10 cellular contexts compared by ENCODE assay signal in genomic region chr6:144296973-144297372, GRCh38. TPM values are rescaled to one million over a fixed set of nuclear protein-coding genes. Genes with fewer than 3 reads are reported as not detected.
DNase-seq lines count a peak whose midpoint lies in the region; ATAC-seq and TF ChIP-seq lines count a peak whose summit lies in the region.
"Had no signal": no experiment of that assay in that cellular context is flagged by ENCODE, and none has a peak within 500 bp of the region (broad histone marks: within the 10 kb centered on the region; RNA-seq: fewer than 3 reads in every experiment).

No MANE protein-coding gene starts in this region.

- no peak for ATAC-seq in WTC11
- ATAC-seq in right cardiac atrium = peak; percentile 72 to 80
- ATAC-seq in HG02970 (IDR thresholded peaks at IDR 0.05; ENCODE audit: low FRiP score, unreplicated experiment) = no peak
- ATAC-seq in HG03354 (IDR thresholded peaks at IDR 0.05; ENCODE audit: poor library complexity, severe bottlenecking, unreplicated experiment) = no peak
- no peak for ATAC-seq in activated CD8-positive, alpha-beta T cell treated with anti-CD3 and anti-CD28 coated beads for 36 hours

- TF ChIP-seq CTCF in 22Rv1 (IDR thresholded peaks at IDR 0.05) (no peak), WTC11 (IDR thresholded peaks at IDR 0.05) (no peak), progenitor cell of endocrine pancreas (IDR thresholded peaks at IDR 0.05; ENCODE audit: unreplicated experiment) (no peak)
- TF ChIP-seq CTCF in activated CD8-positive, alpha-beta T cell treated with anti-CD3 and anti-CD28 coated beads for 36 hours (IDR thresholded peaks at IDR 0.05) = no peak

- H3K27ac ChIP-seq in 22Rv1 (peak overlapping the region; percentile 56), right cardiac atrium (ENCODE audit: low read length) (no peak overlapping the region)

- H3K9me3 Mint-ChIP-seq in WTC11 (peaks cover 14% of the 10 kb centered on the region), progenitor cell of endocrine pancreas (ENCODE audit: low read depth) (peaks cover 7% of the 10 kb centered on the region)
- no peaks in the 10 kb centered on the region for H3K9me3 Mint-ChIP-seq in activated CD8-positive, alpha-beta T cell treated with anti-CD3 and anti-CD28 coated beads for 36 hours

- H3K4me1 Mint-ChIP-seq in WTC11 (peaks cover 20% of the 10 kb centered on the region), progenitor cell of endocrine pancreas (ENCODE audit: low read depth) (peaks cover 35% of the 10 kb centered on the region)
- H3K4me1 Mint-ChIP-seq in activated CD8-positive, alpha-beta T cell treated with anti-CD3 and anti-CD28 coated beads for 36 hours (ENCODE audit: low read depth) = peaks cover 13% of the 10 kb centered on the region

- H3K27me3 ChIP-seq in right cardiac atrium (ENCODE audit: control insufficient read depth, insufficient read depth) = no peaks in the 10 kb centered on the region

- H3K4me1 ChIP-seq in right cardiac atrium (ENCODE audit: control insufficient read depth, insufficient read depth, low read length) = peaks cover 6% of the 10 kb centered on the region

- no peaks in the 10 kb centered on the region for H3K9me3 ChIP-seq in right cardiac atrium (ENCODE audit: control insufficient read depth, low read length)

- no peak overlapping the region for H3K4me3 ChIP-seq in right cardiac atrium (ENCODE audit: low read length)
- H3K4me3 ChIP-seq: skin epidermis had no signal

- H3K36me3 Mint-ChIP-seq in WTC11 = peaks cover 24% of the 10 kb centered on the region
- peaks cover 31% of the 10 kb centered on the region for H3K36me3 Mint-ChIP-seq in progenitor cell of endocrine pancreas (ENCODE audit: insufficient read depth)
- peaks cover 1% of the 10 kb centered on the region for H3K36me3 Mint-ChIP-seq in activated CD8-positive, alpha-beta T cell treated with anti-CD3 and anti-CD28 coated beads for 36 hours (ENCODE audit: low read depth)

- WGBS in right cardiac atrium = 18% methylated on average over 2 of the region's 2 CpGs

- intact Hi-C loops in right cardiac atrium (cut with DNase I) = no loop called here
- intact Hi-C loops in activated CD8-positive, alpha-beta T cell treated with anti-CD3 and anti-CD28 coated beads for 36 hours (cut with micrococcal nuclease) = no loop called here

- no peak overlapping the region for H3K4me3 Mint-ChIP-seq in WTC11
- H3K4me3 Mint-ChIP-seq in progenitor cell of endocrine pancreas (ENCODE audit: low read depth) = no peak overlapping the region
- H3K4me3 Mint-ChIP-seq in activated CD8-positive, alpha-beta T cell treated with anti-CD3 and anti-CD28 coated beads for 36 hours = no peak overlapping the region

- DNase-seq in WTC11 (ENCODE audit: low spot score) (no peak), right cardiac atrium (peak in 1 of 3 donors; percentile 38), progenitor cell of endocrine pancreas (ENCODE audit: low spot score, unreplicated experiment) (no peak)
- no peak for DNase-seq in activated effector memory CD4-positive, alpha-beta T cell treated with Interleukin-2 at 50 U/mL for 16 hours
- no peak for DNase-seq in activated CD8-positive, alpha-beta T cell treated with anti-CD3 and anti-CD28 coated beads for 36 hours
- DNase-seq: ACHN had no signal

- H3K27me3 Mint-ChIP-seq in WTC11 (ENCODE audit: low read depth) (no peaks in the 10 kb centered on the region), progenitor cell of endocrine pancreas (no peaks in the 10 kb centered on the region)
- H3K27me3 Mint-ChIP-seq in activated CD8-positive, alpha-beta T cell treated with anti-CD3 and anti-CD28 coated beads for 36 hours = no peaks in the 10 kb centered on the region

- CTCF ChIA-PET in WTC11 (lab: Charles Lee) = no interaction called here
- CTCF ChIA-PET in activated CD8-positive, alpha-beta T cell treated with anti-CD3 and anti-CD28 coated beads for 36 hours (lab: Charles Lee) = no interaction called here

- H3K27ac Mint-ChIP-seq in WTC11 (peak overlapping the region; percentile 88), progenitor cell of endocrine pancreas (peak overlapping the region; percentile 93)
- H3K27ac Mint-ChIP-seq in activated CD8-positive, alpha-beta T cell treated with anti-CD3 and anti-CD28 coated beads for 36 hours = no peak overlapping the region

- POLR2A ChIA-PET in WTC11 (lab: Charles Lee) = interaction anchor here (1.5 kb wide), 1 partner anchor 10 kb away, joined by 3 read pairs; no protein-coding TSS in a partner anchor
- POLR2A ChIA-PET in activated CD8-positive, alpha-beta T cell treated with anti-CD3 and anti-CD28 coated beads for 36 hours (lab: Charles Lee) = no interaction called here

TF ChIP-seq in WTC11, 78 proteins besides CTCF, POLR2A, EP300 and RAD21:
- TF ChIP-seq ZMAT4 (CRISPR knock-in tag; IDR thresholded peaks at IDR 0.05) = no peak
- TF ChIP-seq, protein P1, sequence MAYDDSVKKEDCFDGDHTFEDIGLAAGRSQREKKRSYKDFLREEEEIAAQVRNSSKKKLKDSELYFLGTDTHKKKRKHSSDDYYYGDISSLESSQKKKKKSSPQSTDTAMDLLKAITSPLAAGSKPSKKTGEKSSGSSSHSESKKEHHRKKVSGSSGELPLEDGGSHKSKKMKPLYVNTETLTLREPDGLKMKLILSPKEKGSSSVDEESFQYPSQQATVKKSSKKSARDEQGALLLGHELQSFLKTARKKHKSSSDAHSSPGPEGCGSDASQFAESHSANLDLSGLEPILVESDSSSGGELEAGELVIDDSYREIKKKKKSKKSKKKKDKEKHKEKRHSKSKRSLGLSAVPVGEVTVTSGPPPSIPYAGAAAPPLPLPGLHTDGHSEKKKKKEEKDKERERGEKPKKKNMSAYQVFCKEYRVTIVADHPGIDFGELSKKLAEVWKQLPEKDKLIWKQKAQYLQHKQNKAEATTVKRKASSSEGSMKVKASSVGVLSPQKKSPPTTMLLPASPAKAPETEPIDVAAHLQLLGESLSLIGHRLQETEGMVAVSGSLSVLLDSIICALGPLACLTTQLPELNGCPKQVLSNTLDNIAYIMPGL (CRISPR knock-in tag; IDR thresholded peaks at IDR 0.05) = no peak
- no peak for TF ChIP-seq ZNF263 (CRISPR knock-in tag; IDR thresholded peaks at IDR 0.05; ENCODE audit: low read depth)
- TF ChIP-seq PRRX2 (CRISPR knock-in tag; IDR thresholded peaks at IDR 0.05) = no peak
- TF ChIP-seq NFYB (CRISPR knock-in tag; conservative IDR thresholded peaks at IDR 0.05; ENCODE audit: low read depth) = no peak
- no peak for TF ChIP-seq ZNF281 (CRISPR knock-in tag; IDR thresholded peaks at IDR 0.05)
- TF ChIP-seq, protein P2, sequence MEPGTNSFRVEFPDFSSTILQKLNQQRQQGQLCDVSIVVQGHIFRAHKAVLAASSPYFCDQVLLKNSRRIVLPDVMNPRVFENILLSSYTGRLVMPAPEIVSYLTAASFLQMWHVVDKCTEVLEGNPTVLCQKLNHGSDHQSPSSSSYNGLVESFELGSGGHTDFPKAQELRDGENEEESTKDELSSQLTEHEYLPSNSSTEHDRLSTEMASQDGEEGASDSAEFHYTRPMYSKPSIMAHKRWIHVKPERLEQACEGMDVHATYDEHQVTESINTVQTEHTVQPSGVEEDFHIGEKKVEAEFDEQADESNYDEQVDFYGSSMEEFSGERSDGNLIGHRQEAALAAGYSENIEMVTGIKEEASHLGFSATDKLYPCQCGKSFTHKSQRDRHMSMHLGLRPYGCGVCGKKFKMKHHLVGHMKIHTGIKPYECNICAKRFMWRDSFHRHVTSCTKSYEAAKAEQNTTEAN (CRISPR knock-in tag; IDR thresholded peaks at IDR 0.05) = no peak
- TF ChIP-seq ZNF219 (CRISPR knock-in tag; IDR thresholded peaks at IDR 0.05; ENCODE audit: borderline replicate concordance) = no peak

RNA-seq across cellular contexts. Expression of gene UTRN, which starts 11.8 kb away (rescaled TPM):
- total RNA-seq in WTC11 (2021) = 125 to 127 TPM (median 125 TPM) in 3 replicates
- 10 to 100 TPM; 55.5 to 70.5 (median 68.5) TPM for total RNA-seq in right cardiac atrium
- polyA plus RNA-seq in right cardiac atrium = 11.5 TPM
- 249 and 263 TPM in 2 replicates for total RNA-seq in progenitor cell of endocrine pancreas
- 10 to 100 TPM; 53.9 to 58.5 TPM for total RNA-seq in activated CD8-positive, alpha-beta T cell treated with anti-CD3 and anti-CD28 coated beads for 36 hours

Comparison
In these comparisons a context has a peak if more than half of its experiments do, and no peak if none do; other contexts are left out.
1. ATAC-seq: peak in right cardiac atrium (2 of 2); none in WTC11 (single experiment), HG02970 (single experiment), HG03354 (single experiment) and activated CD8-positive, alpha-beta T cell treated with anti-CD3 and anti-CD28 coated beads for 36 hours (single experiment).